Comparison of ENCODE assay signal across 9 cellular contexts in genomic region chr1:228904222-228904621, GRCh38.
"Had no signal": no experiment of that assay in that cellular context is flagged by ENCODE, and none has a peak within 500 bp of the region (broad histone marks: within the 10 kb centered on the region; RNA-seq: fewer than 3 reads in every experiment).

No MANE protein-coding gene starts in this region.

- H3K4me1 Mint-ChIP-seq: naive B cell had no signal

- H3K4me3 Mint-ChIP-seq: naive B cell had no signal

- H3K4me3 ChIP-seq: upper lobe of left lung had no signal

- DNase-seq: effector CD8-positive, alpha-beta T cell; foreskin melanocyte; hippocampal formation; mesendoderm; naive B cell; stimulated activated CD4-positive, alpha-beta T cell treated with anti-CD3 and anti-CD28 coated beads, Interleukin-2, amount 100 ng/mL, for 48 hours; stimulated activated naive CD4-positive, alpha-beta T cell treated with Interleukin-2 at 50 U/mL for 16 hours; upper lobe of left lung had no signal

- H3K36me3 ChIP-seq: neutrophil, upper lobe of left lung had no signal

- H3K36me3 Mint-ChIP-seq: naive B cell had no signal

- H3K27ac ChIP-seq: neutrophil had no signal

- H3K27me3 ChIP-seq: neutrophil, upper lobe of left lung had no signal

- H3K9me3 ChIP-seq: neutrophil, upper lobe of left lung had no signal
